8 cellular contexts compared by ENCODE assay signal in genomic region chr17:28661635-28662526, GRCh38. TPM values are rescaled to one million over a fixed set of nuclear protein-coding genes. Genes with fewer than 3 reads are reported as not detected.
A peak's percentile ranks its signal among the peaks of the same experiment; 100 is the strongest.
DNase-seq lines count a peak whose midpoint lies in the region; ATAC-seq, FAIRE-seq and TF ChIP-seq lines count a peak whose summit lies in the region.

A gene with protein sequence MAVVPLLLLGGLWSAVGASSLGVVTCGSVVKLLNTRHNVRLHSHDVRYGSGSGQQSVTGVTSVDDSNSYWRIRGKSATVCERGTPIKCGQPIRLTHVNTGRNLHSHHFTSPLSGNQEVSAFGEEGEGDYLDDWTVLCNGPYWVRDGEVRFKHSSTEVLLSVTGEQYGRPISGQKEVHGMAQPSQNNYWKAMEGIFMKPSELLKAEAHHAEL (minus strand): TSS chr17:28661906. CDS start chr17:28661876, 30 bp downstream.
Gene SUPT6H, plus strand, starts transcription at chr17:28662205. Its CDS starts 11,197 bp downstream, at chr17:28673402.

- in situ Hi-C loops in GM13977 (cut with MboI; ENCODE audit: low pct_unique_long_range_greater_than_20kb, low sequenced_read_pairs, unreplicated experiment), result no loop called here

- no peaks in the 10 kb centered on the region for H3K9me3 ChIP-seq in left ventricle myocardium inferior (replicated peaks)

- no peaks in the 10 kb centered on the region for H3K9me3 Mint-ChIP-seq in T-helper 1 cell treated with Interleukin-12 subunit alpha and Interleukin-12 subunit beta and Interleukin-4 antibody, amounts not matched to agents 30 μg/mL and 1 μg/mL, for 36 hours

- H3K27me3 Mint-ChIP-seq in T-helper 1 cell treated with Interleukin-12 subunit alpha and Interleukin-12 subunit beta and Interleukin-4 antibody, amounts not matched to agents 30 μg/mL and 1 μg/mL, for 36 hours (ENCODE audit: low read depth), result no peaks in the 10 kb centered on the region

- FAIRE-seq in urothelium cell line (lab: Jason Lieb, UNC), result peak; percentile 50

- peaks cover 66% of the 10 kb centered on the region for H3K4me1 ChIP-seq in left ventricle myocardium inferior

- intact Hi-C loops in left ventricle myocardium inferior (cut with micrococcal nuclease), result no loop called here

- no peaks in the 10 kb centered on the region for H3K27me3 ChIP-seq in left ventricle myocardium inferior (ENCODE audit: low read depth)

- H3K36me3 ChIP-seq in left ventricle myocardium inferior, result peaks cover 27% of the 10 kb centered on the region

- H3K36me3 Mint-ChIP-seq in T-helper 1 cell treated with Interleukin-12 subunit alpha and Interleukin-12 subunit beta and Interleukin-4 antibody, amounts not matched to agents 30 μg/mL and 1 μg/mL, for 36 hours (ENCODE audit: low read depth), result peaks cover 39% of the 10 kb centered on the region

- H3K27ac Mint-ChIP-seq in T-helper 1 cell treated with Interleukin-12 subunit alpha and Interleukin-12 subunit beta and Interleukin-4 antibody, amounts not matched to agents 30 μg/mL and 1 μg/mL, for 36 hours, result peak within 1 kb of the TSS; percentile 99

- peak within 1 kb of the TSS; percentile 81 for H3K4me3 ChIP-seq in left ventricle myocardium inferior

- H3K27ac ChIP-seq in left ventricle myocardium inferior (replicated peaks), result peak within 1 kb of the TSS; percentile 96

- no peak for TF ChIP-seq CTCF in GM13977 (IDR thresholded peaks at IDR 0.05; ENCODE audit: extremely low read depth, insufficient read depth, missing control alignments)
- TF ChIP-seq CTCF in left ventricle myocardium inferior (IDR thresholded peaks at IDR 0.05; ENCODE audit: borderline replicate concordance), result no peak

- H3K4me3 Mint-ChIP-seq in T-helper 1 cell treated with Interleukin-12 subunit alpha and Interleukin-12 subunit beta and Interleukin-4 antibody, amounts not matched to agents 30 μg/mL and 1 μg/mL, for 36 hours, result peak within 1 kb of the TSS; percentile 100

- H3K4me1 Mint-ChIP-seq in T-helper 1 cell treated with Interleukin-12 subunit alpha and Interleukin-12 subunit beta and Interleukin-4 antibody, amounts not matched to agents 30 μg/mL and 1 μg/mL, for 36 hours (ENCODE audit: low read depth), result peaks cover 42% of the 10 kb centered on the region

- ATAC-seq in HG02884 (IDR thresholded peaks at IDR 0.05; ENCODE audit: unreplicated experiment), result peak; percentile 77

- DNase-seq in GM13977 (ENCODE audit: low spot score) (peak; percentile 94), NCI-H1694 treated with DMSO at 0.1 percent for 48 hours (lab: John Stamatoyannopoulos, UW) (peak; percentile 92), amniotic stem cell (lab: John Stamatoyannopoulos, UW) (peak; percentile 51), left ventricle myocardium inferior (peak; percentile 91), pulmonary artery endothelial cell (ENCODE audit: low read depth, low spot score) (peak; percentile 47), urothelium cell line (ENCODE audit: low spot score) (peak; percentile 95)

RNA-seq across cellular contexts. Expression of the first gene that starts in this region (rescaled TPM):
- total RNA-seq in left ventricle myocardium inferior (34.0 TPM), pulmonary artery endothelial cell (56.8 and 63.1 TPM in 2 replicates)

RNA-seq across cellular contexts. Expression of gene SUPT6H, which starts in this region (rescaled TPM):
- total RNA-seq in left ventricle myocardium inferior (44.8 TPM), pulmonary artery endothelial cell (51.3 and 52.4 TPM in 2 replicates)

Comparison
In these comparisons a context has a peak if more than half of its experiments do, and no peak if none do; other contexts are left out.
1. Peak in every context shown above with its lines: DNase-seq, ATAC-seq, H3K4me3 ChIP-seq and H3K27ac ChIP-seq.